In the genomic region with DNA sequence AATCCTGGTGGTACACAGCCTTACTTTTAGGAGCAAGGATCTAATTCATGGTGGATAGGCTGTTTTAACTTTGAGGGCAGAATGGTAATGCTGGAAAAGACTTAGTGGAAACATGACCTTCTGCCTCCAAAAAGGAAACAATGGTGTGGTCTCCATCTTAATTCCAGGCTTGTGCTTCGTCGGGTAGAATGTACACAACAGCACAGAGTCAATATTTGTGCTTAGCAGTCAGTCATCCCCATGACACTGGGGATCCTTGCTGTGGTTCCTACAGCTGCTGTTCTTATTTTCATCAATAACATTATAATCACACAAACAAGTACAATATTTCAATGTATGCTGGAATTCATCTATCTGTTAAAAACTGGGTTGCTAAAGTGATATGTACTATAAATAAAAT, we compare ENCODE assay signal across 23 cellular contexts.
DNase-seq lines count a peak whose midpoint lies in the region; ATAC-seq, FAIRE-seq and TF ChIP-seq lines count a peak whose summit lies in the region.
"Had no signal": no experiment of that assay in that cellular context is flagged by ENCODE, and none has a peak within 500 bp of the region (broad histone marks: within the 10 kb centered on the region; RNA-seq: fewer than 3 reads in every experiment).

No MANE protein-coding gene starts in this region.

- H3K27ac ChIP-seq in HepG2 (ENCODE audit: extremely low read length, insufficient read depth, low read length) (no peak overlapping the region), right lobe of liver (no peak overlapping the region)
- H3K27ac ChIP-seq: KMS-11, SK-N-MC had no signal

- FAIRE-seq in HepG2 (lab: Jason Lieb, UNC), result no peak
- FAIRE-seq: D721Med, GM12892, GM19239, H1 had no signal

- CTCF ChIA-PET in HepG2 (lab: Yijun Ruan, JAX; ENCODE audit: low intra/inter-chr PET ratio, low total read pairs), result no interaction called here

- H3K4me1 ChIP-seq in HepG2 (ENCODE audit: insufficient read depth, low read length), result no peaks in the 10 kb centered on the region
- H3K4me1 ChIP-seq in right lobe of liver, result no peaks in the 10 kb centered on the region

- TF ChIP-seq CTCF in HepG2 (CRISPR knock-in tag; IDR thresholded peaks at IDR 0.05), result no peak
- no peak for TF ChIP-seq CTCF in right lobe of liver (IDR thresholded peaks at IDR 0.05)

- no peaks in the 10 kb centered on the region for H3K27me3 ChIP-seq in HepG2 (ENCODE audit: control insufficient read depth in 1 of 2, insufficient read depth in 2 of 2, low read length in 2 of 2)
- H3K27me3 ChIP-seq in right lobe of liver, result no peaks in the 10 kb centered on the region

- H3K79me2 ChIP-seq in HepG2 (ENCODE audit: insufficient read depth, low read length), result no peaks in the 10 kb centered on the region

- no peak for TF ChIP-seq RAD21 in HepG2 (CRISPR knock-in tag; IDR thresholded peaks at IDR 0.05)

- TF ChIP-seq EP300 in HepG2 (IDR thresholded peaks at IDR 0.05; ENCODE audit: low read depth in 2 of 2, low read length in 2 of 2), result no peak
- no peak for TF ChIP-seq EP300 in HepG2 (CRISPR knock-in tag; IDR thresholded peaks at IDR 0.05; ENCODE audit: borderline replicate concordance)

- H3K4me3 ChIP-seq in HepG2 (replicated peaks in 1 of 3; ENCODE audit: insufficient read depth in 1 of 3, low read depth in 2 of 3, low read length in 3 of 3), result no peak overlapping the region
- H3K4me3 ChIP-seq in right lobe of liver, result no peak overlapping the region
- H3K4me3 ChIP-seq: SK-N-MC had no signal

- H3K9ac ChIP-seq in HepG2 (ENCODE audit: insufficient read depth, low read depth, low read length), result no peak overlapping the region
- H3K9ac ChIP-seq: KMS-11 had no signal

- H3K4me2 ChIP-seq in HepG2 (ENCODE audit: low read depth, low read length), result no peak overlapping the region
- H3K4me2 ChIP-seq: KMS-11 had no signal

- TF ChIP-seq POLR2A in HepG2 (IDR thresholded peaks at IDR 0.05; ENCODE audit: insufficient read depth in 1 of 2, low read depth in 2 of 2, low read length in 2 of 2) (no peak), right lobe of liver (IDR thresholded peaks at IDR 0.05) (no peak)

- ATAC-seq in HepG2 (peak; percentile 69; the same call in 2 of the 3 replicates), right lobe of liver (no peak), HG03378 (IDR thresholded peaks at IDR 0.05; ENCODE audit: unreplicated experiment) (no peak)

- H4K20me1 ChIP-seq in HepG2 (ENCODE audit: insufficient read depth, low read length), result no peaks in the 10 kb centered on the region

- H2AFZ ChIP-seq in HepG2 (ENCODE audit: low read length), result no peak overlapping the region

- in situ Hi-C loops in HepG2 (cut with HindIII; ENCODE audit: extremely low pct_ligation_motif_present, low pct_unique_long_range_greater_than_20kb), result no loop called here

- no TSS peak for BruUV-seq in HepG2 (replicated peaks; lab: Mats Ljungman, UMichigan)

- 0% methylated on average over 2 of the region's 2 CpGs for WGBS in HepG2 (ENCODE audit: low lambda C conversion rate)
- WGBS in right lobe of liver (ENCODE audit: insufficient coverage, low coverage, low lambda C conversion rate, missing lambda C conversion rate), result 43% methylated on average over 2 of the region's 2 CpGs

- POLR2A ChIA-PET in HepG2 (lab: Yijun Ruan, JAX), result no interaction called here

- H3K36me3 ChIP-seq in HepG2 (replicated peaks in 1 of 2; ENCODE audit: control insufficient read depth in 1 of 2, insufficient read depth in 2 of 2, low read length in 2 of 2) (no peaks in the 10 kb centered on the region), right lobe of liver (no peaks in the 10 kb centered on the region)

- intact Hi-C loops in HepG2 (cut with micrococcal nuclease; ENCODE audit: unreplicated experiment), result no loop called here
- intact Hi-C loops in right lobe of liver (cut with DNase I), result no loop called here

- no peaks in the 10 kb centered on the region for H3K9me3 ChIP-seq in HepG2 (ENCODE audit: low read length)
- H3K9me3 ChIP-seq in right lobe of liver, result no peaks in the 10 kb centered on the region

- DNase-seq in NCI-H2029 (lab: John Stamatoyannopoulos, UW) (peak; percentile 28), NCI-H2029 treated with DMSO at 0.1 percent for 48 hours (lab: John Stamatoyannopoulos, UW) (no peak), HepG2 (ENCODE audit: low spot score) (no peak), right lobe of liver (no peak), NCI-H774 (lab: John Stamatoyannopoulos, UW) (peak; percentile 10), occipital lobe (lab: John Stamatoyannopoulos, UW) (no peak)
- DNase-seq: DMS79 treated with DMSO at 0.1 percent for 48 hours, GF-D8, HCEC 1CT, MM.1S, NCI-H187 treated with DMSO at 0.1 percent for 48 hours, NCI-H2171, NCI-H226, NCI-H526 treated with DMSO at 0.1 percent for 48 hours, Right ventricle myocardium superior, RPMI8226 had no signal

TF ChIP-seq in HepG2, 621 proteins besides CTCF, POLR2A, EP300 and RAD21:
- TF ChIP-seq ZNF263 (CRISPR knock-in tag; IDR thresholded peaks at IDR 0.05) (peak; percentile 82), FOXA3 (CRISPR knock-in tag; IDR thresholded peaks at IDR 0.05) (peak; percentile 59; the same call in 1 of the 2 replicates), SOX13 (IDR thresholded peaks at IDR 0.05) (no peak), SOX13 (CRISPR knock-in tag; conservative IDR thresholded peaks at IDR 0.05 in 1 of 2, IDR thresholded peaks at IDR 0.05 in 1 of 2) (peak in 1 of 2 experiments; percentile 42; a peak in 1 of 4 replicates), ZNF644 (CRISPR knock-in tag; IDR thresholded peaks at IDR 0.05; ENCODE audit: low read depth) (peak; percentile 15; the same call in 1 of the 2 replicates), SOX6 (IDR thresholded peaks at IDR 0.05) (no peak), SOX6 (CRISPR knock-in tag; IDR thresholded peaks at IDR 0.05) (0 out of 2 replicates have a peak, but pooled peaks have one; percentile 15), AGO1 (IDR thresholded peaks at IDR 0.05; ENCODE audit: low read depth, low read length, poor library complexity, severe bottlenecking) (no peak), HDAC1 (CRISPR knock-in tag; IDR thresholded peaks at IDR 0.05) (no peak), FOXA1 (IDR thresholded peaks at IDR 0.05) (no peak), FOXA1 (CRISPR knock-in tag; IDR thresholded peaks at IDR 0.05) (peak; percentile 56), SOX5 (CRISPR knock-in tag; IDR thresholded peaks at IDR 0.05; ENCODE audit: borderline replicate concordance) (0 out of 2 replicates have a peak, but pooled peaks have one; percentile 47), FOXK1 (CRISPR knock-in tag; IDR thresholded peaks at IDR 0.05; ENCODE audit: borderline replicate concordance, low read depth) (0 out of 2 replicates have a peak, but pooled peaks have one; percentile 25)

Comparison
In these comparisons a context has a peak if more than half of its experiments do, and no peak if none do; other contexts are left out.
1. DNase-seq: peak in NCI-H2029 (single experiment) and NCI-H774 (single experiment); none in NCI-H2029 treated with DMSO at 0.1 percent for 48 hours (single experiment), HepG2 (single experiment), right lobe of liver (0 of 3) and occipital lobe (single experiment).